ENCODE assay signal across 27 cellular contexts in the genomic region with DNA sequence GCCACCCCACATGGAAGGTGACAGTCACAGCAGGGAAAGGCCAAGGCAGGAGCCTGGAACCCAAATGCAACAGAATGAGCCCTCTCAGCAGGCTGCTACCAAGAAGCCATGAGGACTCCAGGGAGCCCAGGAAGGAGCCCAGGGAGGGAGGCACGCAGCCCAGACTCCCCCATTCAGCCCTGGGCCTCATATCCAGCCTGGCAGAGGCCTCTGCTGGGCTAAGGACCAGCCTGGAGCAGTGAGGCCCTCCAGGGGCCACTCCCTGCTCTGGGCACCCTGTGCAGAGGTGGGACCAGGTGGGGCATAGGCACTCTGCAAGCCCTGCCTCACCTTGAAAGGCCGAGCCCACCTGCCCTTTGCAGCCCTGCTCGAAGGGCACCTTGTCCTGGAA. TPM values are rescaled to one million over a fixed set of nuclear protein-coding genes. Genes with fewer than 3 reads are reported as not detected.
"Had no signal": no experiment of that assay in that cellular context is flagged by ENCODE, and none has a peak within 500 bp of the region (broad histone marks: within the 10 kb centered on the region; RNA-seq: fewer than 3 reads in every experiment).

No MANE protein-coding gene starts in this region.

- H3K4me1 ChIP-seq: heart left ventricle, left ventricle myocardium inferior, tibial artery had no signal

- H3K4me3 ChIP-seq: heart left ventricle, left ventricle myocardium inferior, skin epidermis, suprapubic skin, tibial artery had no signal

- H3K36me3 Mint-ChIP-seq: stimulated activated effector memory CD8-positive, alpha-beta T cell treated with anti-CD3 and anti-CD28 coated beads, Interleukin-12 subunit alpha, Interleukin-12 subunit beta, amount 100 ng/mL, for 72 hours had no signal

- H3K27ac Mint-ChIP-seq: activated CD4-positive, alpha-beta T cell treated with anti-CD3 and anti-CD28 coated beads for 36 hours; activated CD8-positive, alpha-beta T cell treated with anti-CD3 and anti-CD28 coated beads, Interleukin-2, amount 10 ng/mL, durations not matched to agents 7 days and 5 days; activated T-helper 1 cell treated with anti-CD3 and anti-CD28 coated beads, Interleukin-12 subunit alpha, Interleukin-12 subunit beta, Interleukin-2, Interleukin-4 antibody, amounts not matched to agents 30 ng/mL and 10 ng/mL and 1 ng/mL, durations not matched to agents 14 hours and 24 hours and 36 hours; progenitor cell of endocrine pancreas; stimulated activated effector memory CD8-positive, alpha-beta T cell treated with anti-CD3 and anti-CD28 coated beads, Interleukin-12 subunit alpha, Interleukin-12 subunit beta, amount 100 ng/mL, for 72 hours had no signal

- H3K9me3 Mint-ChIP-seq: activated T-helper 1 cell treated with anti-CD3 and anti-CD28 coated beads, Interleukin-12 subunit alpha, Interleukin-12 subunit beta, Interleukin-2, Interleukin-4 antibody, amounts not matched to agents 30 ng/mL and 10 ng/mL and 1 ng/mL, durations not matched to agents 14 hours and 24 hours and 36 hours; nephron; stimulated activated effector memory CD8-positive, alpha-beta T cell treated with anti-CD3 and anti-CD28 coated beads, Interleukin-12 subunit alpha, Interleukin-12 subunit beta, amount 100 ng/mL, for 72 hours had no signal

- FAIRE-seq: astrocyte, endothelial cell of umbilical vein had no signal

- H3K36me3 ChIP-seq: brain microvascular endothelial cell, heart left ventricle, left ventricle myocardium inferior, neutrophil, suprapubic skin, tibial artery had no signal

- H3K9me3 ChIP-seq: heart left ventricle, left ventricle myocardium inferior, neutrophil, suprapubic skin, tibial artery had no signal

- H3K27ac ChIP-seq: brain microvascular endothelial cell, heart left ventricle, left ventricle myocardium inferior, neutrophil, skin epidermis, suprapubic skin, tibial artery had no signal

- H3K4me1 Mint-ChIP-seq: activated CD4-positive, alpha-beta T cell treated with anti-CD3 and anti-CD28 coated beads for 36 hours; stimulated activated effector memory CD8-positive, alpha-beta T cell treated with anti-CD3 and anti-CD28 coated beads, Interleukin-12 subunit alpha, Interleukin-12 subunit beta, amount 100 ng/mL, for 72 hours had no signal

- DNase-seq: activated CD4-positive, alpha-beta T cell treated with anti-CD3 and anti-CD28 coated beads for 36 hours; activated CD4-positive, CD25-positive, alpha-beta regulatory T cell; activated CD8-positive, alpha-beta T cell treated with anti-CD3 and anti-CD28 coated beads, Interleukin-2, amount 10 ng/mL, durations not matched to agents 7 days and 5 days; activated gamma-delta T cell treated with Interleukin-2 at 50 U/mL for 16 hours; activated naive CD4-positive, alpha-beta T cell treated with anti-CD3 and anti-CD28 coated beads, Interleukin-2, amount 50 U/mL, for 16 hours; amniotic stem cell; brain microvascular endothelial cell; caudate nucleus; heart left ventricle; kidney glomerular epithelial cell; left ventricle myocardium inferior; mammary epithelial cell; stimulated activated CD4-positive, alpha-beta T cell treated with anti-CD3 and anti-CD28 coated beads, Interleukin-12 subunit alpha, Interleukin-12 subunit beta, amount 100 ng/mL, for 4 hours; stimulated activated CD4-positive, alpha-beta T cell treated with anti-CD3 and anti-CD28 coated beads, Interleukin-4, amount 100 ng/mL, for 1 hour; tibial artery had no signal

- ATAC-seq: activated CD4-positive, alpha-beta T cell treated with anti-CD3 and anti-CD28 coated beads for 36 hours; activated CD8-positive, alpha-beta T cell treated with anti-CD3 and anti-CD28 coated beads, Interleukin-2, amount 10 ng/mL, durations not matched to agents 7 days and 5 days; heart left ventricle; sciatic nerve; stimulated activated effector memory CD8-positive, alpha-beta T cell treated with anti-CD3 and anti-CD28 coated beads, Interleukin-12 subunit alpha, Interleukin-12 subunit beta, amount 100 ng/mL, for 72 hours had no signal

- H3K4me3 Mint-ChIP-seq: activated CD4-positive, alpha-beta T cell treated with anti-CD3 and anti-CD28 coated beads for 36 hours; activated CD8-positive, alpha-beta T cell treated with anti-CD3 and anti-CD28 coated beads, Interleukin-2, amount 10 ng/mL, durations not matched to agents 7 days and 5 days; activated T-helper 1 cell treated with anti-CD3 and anti-CD28 coated beads, Interleukin-12 subunit alpha, Interleukin-12 subunit beta, Interleukin-2, Interleukin-4 antibody, amounts not matched to agents 30 ng/mL and 10 ng/mL and 1 ng/mL, durations not matched to agents 14 hours and 24 hours and 36 hours; nephron; stimulated activated effector memory CD8-positive, alpha-beta T cell treated with anti-CD3 and anti-CD28 coated beads, Interleukin-12 subunit alpha, Interleukin-12 subunit beta, amount 100 ng/mL, for 72 hours had no signal

- H3K27me3 Mint-ChIP-seq: activated CD4-positive, alpha-beta T cell treated with anti-CD3 and anti-CD28 coated beads for 36 hours; progenitor cell of endocrine pancreas had no signal

RNA-seq across cellular contexts. Expression of a gene that starts 25.8 kb away (rescaled TPM):
- total RNA-seq: activated CD8-positive, alpha-beta T cell treated with anti-CD3 and anti-CD28 coated beads, Interleukin-2, amount 10 ng/mL, durations not matched to agents 7 days and 5 days; activated T-helper 1 cell treated with anti-CD3 and anti-CD28 coated beads, Interleukin-12 subunit alpha, Interleukin-12 subunit beta, Interleukin-2, Interleukin-4 antibody, amounts not matched to agents 30 ng/mL and 10 ng/mL and 1 ng/mL, durations not matched to agents 14 hours and 24 hours and 36 hours; fibroblast of lung; T-helper 1 cell treated with Interleukin-12 subunit alpha and Interleukin-12 subunit beta and Interleukin-4 antibody, amounts not matched to agents 30 ng/mL and 1 ng/mL, for 36 hours had no signal
